16 cellular contexts compared by ENCODE assay signal in genomic region chr5:84688566-84688965, GRCh38.
A peak's percentile ranks its signal among the peaks of the same experiment; 100 is the strongest.
DNase-seq lines count a peak whose midpoint lies in the region; ATAC-seq, FAIRE-seq and TF ChIP-seq lines count a peak whose summit lies in the region.
"Had no signal": no experiment of that assay in that cellular context is flagged by ENCODE, and none has a peak within 500 bp of the region (broad histone marks: within the 10 kb centered on the region; RNA-seq: fewer than 3 reads in every experiment).

No MANE protein-coding gene starts in this region.

- H3F3A ChIP-seq in SK-N-SH (replicated peaks; ENCODE audit: insufficient read depth), result peaks cover 10% of the 10 kb centered on the region

- H3K27me3 Mint-ChIP-seq in activated naive CD4-positive, alpha-beta T cell treated with anti-CD3 and anti-CD28 coated beads for 36 hours (ENCODE audit: low read depth), result no peaks in the 10 kb centered on the region

- TF ChIP-seq CTCF in SK-N-SH (IDR thresholded peaks at IDR 0.05) (no peak), fibroblast of pulmonary artery (IDR thresholded peaks at IDR 0.05; ENCODE audit: low read length, missing control alignments) (no peak)

- peak overlapping the region; percentile 3; the same call in 1 of the 2 replicates for H3K4me2 ChIP-seq in SK-N-SH

- no peak overlapping the region for H2AFZ ChIP-seq in SK-N-SH (ENCODE audit: low read depth)

- no peaks in the 10 kb centered on the region for H3K27me3 ChIP-seq in SK-N-SH (ENCODE audit: insufficient read depth)
- H3K27me3 ChIP-seq: right atrium auricular region had no signal

- 6% methylated on average over 3 of the region's 3 CpGs for WGBS in SK-N-SH (ENCODE audit: low lambda C conversion rate)

- POLR2A ChIA-PET in SK-N-SH (lab: Yijun Ruan, JAX), result no interaction called here

- peak overlapping the region in 1 of 2 experiments; percentile 73; a peak in 2 of 4 replicates for H3K27ac ChIP-seq in SK-N-SH (ENCODE audit: low read depth in 2 of 2, low read length in 1 of 2)
- H3K27ac ChIP-seq: C4-2B, right atrium auricular region had no signal

- CTCF ChIA-PET in SK-N-SH (lab: Yijun Ruan, JAX), result no interaction called here
- CTCF ChIA-PET in activated naive CD4-positive, alpha-beta T cell treated with anti-CD3 and anti-CD28 coated beads for 36 hours (lab: Charles Lee), result no interaction called here

- H3K9ac ChIP-seq in SK-N-SH, result no peak overlapping the region

- DNase-seq in AG08396 (ENCODE audit: low spot score) (peak; percentile 2), HS-27A (ENCODE audit: low read depth) (peak; percentile 74), SK-N-SH (no peak), fibroblast of pulmonary artery (ENCODE audit: low read depth) (peak; percentile 80), Kasumi-1 (lab: John Stamatoyannopoulos, UW) (no peak), HTR-8/SVneo (ENCODE audit: insufficient read length, low spot score) (no peak)
- DNase-seq in activated naive CD4-positive, alpha-beta T cell treated with anti-CD3 and anti-CD28 coated beads for 36 hours, result no peak
- DNase-seq: activated gamma-delta T cell treated with Interleukin-2 at 50 U/mL for 16 hours; kidney; natural killer cell; NCI-H1436 treated with DMSO at 0.1 percent for 48 hours; stimulated activated naive CD8-positive, alpha-beta T cell treated with anti-CD3 and anti-CD28 coated beads, Interleukin-15, Interleukin-2, amounts not matched to agents 100 U/mL and 50 U/mL, for 24 hours had no signal

- H3K9me3 ChIP-seq in SK-N-SH, result no peaks in the 10 kb centered on the region

- no peak for FAIRE-seq in HTR-8/SVneo (lab: Jason Lieb, UNC)
- FAIRE-seq: frontal cortex, kidney had no signal

- H3K4me3 Mint-ChIP-seq in activated naive CD4-positive, alpha-beta T cell treated with anti-CD3 and anti-CD28 coated beads for 36 hours, result no peak overlapping the region
- H3K4me3 Mint-ChIP-seq: natural killer cell had no signal

- H3K9me3 Mint-ChIP-seq in activated naive CD4-positive, alpha-beta T cell treated with anti-CD3 and anti-CD28 coated beads for 36 hours, result peaks cover 4% of the 10 kb centered on the region

- H3K4me1 Mint-ChIP-seq in activated naive CD4-positive, alpha-beta T cell treated with anti-CD3 and anti-CD28 coated beads for 36 hours (ENCODE audit: low read depth), result no peaks in the 10 kb centered on the region
- H3K4me1 Mint-ChIP-seq: natural killer cell had no signal

- no peaks in the 10 kb centered on the region for H3K4me1 ChIP-seq in SK-N-SH (ENCODE audit: control insufficient read depth in 1 of 2, insufficient read depth in 2 of 2, low read depth in 1 of 2, low read length in 1 of 2)
- H3K4me1 ChIP-seq: right atrium auricular region had no signal

- H3K4me3 ChIP-seq in SK-N-SH (ENCODE audit: low read depth in 2 of 2, low read length in 1 of 2) (no peak overlapping the region), fibroblast of pulmonary artery (replicated peaks; ENCODE audit: low read depth, low read length) (no peak overlapping the region)
- H3K4me3 ChIP-seq: right atrium auricular region had no signal

- H3K27ac Mint-ChIP-seq in activated naive CD4-positive, alpha-beta T cell treated with anti-CD3 and anti-CD28 coated beads for 36 hours, result no peak overlapping the region
- H3K27ac Mint-ChIP-seq: natural killer cell had no signal

- intact Hi-C loops in activated naive CD4-positive, alpha-beta T cell treated with anti-CD3 and anti-CD28 coated beads for 36 hours (cut with micrococcal nuclease), result no loop called here

- no peaks in the 10 kb centered on the region for H3K79me2 ChIP-seq in SK-N-SH (ENCODE audit: insufficient read depth)

- no peaks in the 10 kb centered on the region for H3K36me3 Mint-ChIP-seq in activated naive CD4-positive, alpha-beta T cell treated with anti-CD3 and anti-CD28 coated beads for 36 hours (ENCODE audit: low read depth)
- H3K36me3 Mint-ChIP-seq: natural killer cell had no signal

- no peak for TF ChIP-seq RAD21 in SK-N-SH (IDR thresholded peaks at IDR 0.05; ENCODE audit: low read length)

- peak in 1 of 2 experiments; percentile 62; a peak in 2 of 4 replicates for TF ChIP-seq EP300 in SK-N-SH (IDR thresholded peaks at IDR 0.05; ENCODE audit: borderline replicate concordance in 1 of 2, low read depth in 1 of 2, low read length in 1 of 2)

- H3K9me2 ChIP-seq in SK-N-SH, result no peaks in the 10 kb centered on the region

- ATAC-seq in HG03442 (IDR thresholded peaks at IDR 0.05; ENCODE audit: unreplicated experiment), result no peak
- ATAC-seq: natural killer cell; stimulated activated naive CD8-positive, alpha-beta T cell treated with anti-CD3 and anti-CD28 coated beads, Interleukin-15, Interleukin-2, amounts not matched to agents 100 U/mL and 50 U/mL, for 24 hours had no signal

- no peaks in the 10 kb centered on the region for H4K20me1 ChIP-seq in SK-N-SH (ENCODE audit: insufficient read depth)

- no peaks in the 10 kb centered on the region for H3K36me3 ChIP-seq in SK-N-SH (replicated peaks in 1 of 2; ENCODE audit: control insufficient read depth in 1 of 2, insufficient read depth in 2 of 2, low read length in 1 of 2)
- H3K36me3 ChIP-seq: right atrium auricular region had no signal

TF ChIP-seq in SK-N-SH, 30 proteins besides CTCF, POLR2A, EP300 and RAD21 (continues in another document):
- TF ChIP-seq POLR2AphosphoS5 (IDR thresholded peaks at IDR 0.05; ENCODE audit: low read depth, low read length), result no peak
- TF ChIP-seq, protein P1, sequence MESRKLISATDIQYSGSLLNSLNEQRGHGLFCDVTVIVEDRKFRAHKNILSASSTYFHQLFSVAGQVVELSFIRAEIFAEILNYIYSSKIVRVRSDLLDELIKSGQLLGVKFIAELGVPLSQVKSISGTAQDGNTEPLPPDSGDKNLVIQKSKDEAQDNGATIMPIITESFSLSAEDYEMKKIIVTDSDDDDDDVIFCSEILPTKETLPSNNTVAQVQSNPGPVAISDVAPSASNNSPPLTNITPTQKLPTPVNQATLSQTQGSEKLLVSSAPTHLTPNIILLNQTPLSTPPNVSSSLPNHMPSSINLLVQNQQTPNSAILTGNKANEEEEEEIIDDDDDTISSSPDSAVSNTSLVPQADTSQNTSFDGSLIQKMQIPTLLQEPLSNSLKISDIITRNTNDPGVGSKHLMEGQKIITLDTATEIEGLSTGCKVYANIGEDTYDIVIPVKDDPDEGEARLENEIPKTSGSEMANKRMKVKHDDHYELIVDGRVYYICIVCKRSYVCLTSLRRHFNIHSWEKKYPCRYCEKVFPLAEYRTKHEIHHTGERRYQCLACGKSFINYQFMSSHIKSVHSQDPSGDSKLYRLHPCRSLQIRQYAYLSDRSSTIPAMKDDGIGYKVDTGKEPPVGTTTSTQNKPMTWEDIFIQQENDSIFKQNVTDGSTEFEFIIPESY (IDR thresholded peaks at IDR 0.05; ENCODE audit: borderline replicate concordance, low read depth), result peak; percentile 70; the same call in 1 of the 2 replicates
- no peak for TF ChIP-seq CHD2 (IDR thresholded peaks at IDR 0.05; ENCODE audit: low read length, partially characterized antibody)
- TF ChIP-seq FOXM1 (IDR thresholded peaks at IDR 0.05; ENCODE audit: low read depth), result no peak
- no peak for TF ChIP-seq EZH2phosphoT487 (IDR thresholded peaks at IDR 0.05; ENCODE audit: borderline replicate concordance, low read depth)
- peak; percentile 53; the same call in 1 of the 2 replicates for TF ChIP-seq FOSL2 (IDR thresholded peaks at IDR 0.05; ENCODE audit: borderline replicate concordance, low read depth)
- TF ChIP-seq FOXJ3 (CRISPR knock-in tag; IDR thresholded peaks at IDR 0.05), result no peak
- peak; percentile 47; the same call in 1 of the 2 replicates for TF ChIP-seq TEAD4 (IDR thresholded peaks at IDR 0.05; ENCODE audit: borderline replicate concordance, insufficient read depth)
- TF ChIP-seq GATA2 (CRISPR knock-in tag; IDR thresholded peaks at IDR 0.05), result no peak
- TF ChIP-seq RCOR1 (IDR thresholded peaks at IDR 0.05; ENCODE audit: low read length), result no peak
- TF ChIP-seq TCF12 (IDR thresholded peaks at IDR 0.05), result peak; percentile 86
- TF ChIP-seq NFIC (IDR thresholded peaks at IDR 0.05; ENCODE audit: borderline replicate concordance), result peak; percentile 92
- no peak for TF ChIP-seq USF1 (IDR thresholded peaks at IDR 0.05; ENCODE audit: borderline replicate concordance, low read depth)
- peak; percentile 69 for TF ChIP-seq JUND (IDR thresholded peaks at IDR 0.05)
- no peak for TF ChIP-seq REST (IDR thresholded peaks at IDR 0.05; ENCODE audit: low read depth, low read length)
- no peak for TF ChIP-seq YY1 (IDR thresholded peaks at IDR 0.05; ENCODE audit: low read depth)
- TF ChIP-seq NRF1 (IDR thresholded peaks at IDR 0.05; ENCODE audit: low read depth, low read length), result no peak
- TF ChIP-seq MXI1 (IDR thresholded peaks at IDR 0.05; ENCODE audit: low read depth, low read length), result no peak

Comparison
In these comparisons a context has a peak if more than half of its experiments do, and no peak if none do; other contexts are left out.
1. DNase-seq: peak in AG08396 (single experiment), HS-27A (single experiment) and fibroblast of pulmonary artery (single experiment); none in SK-N-SH (single experiment), Kasumi-1 (0 of 2), HTR-8/SVneo (single experiment) and activated naive CD4-positive, alpha-beta T cell treated with anti-CD3 and anti-CD28 coated beads for 36 hours (single experiment).